ENCODE assay signal across 10 cellular contexts in genomic region chr9:121738969-121739368, GRCh38.
A peak's percentile ranks its signal among the peaks of the same experiment; 100 is the strongest.
DNase-seq lines count a peak whose midpoint lies in the region; ATAC-seq and TF ChIP-seq lines count a peak whose summit lies in the region.
"Had no signal": no experiment of that assay in that cellular context is flagged by ENCODE, and none has a peak within 500 bp of the region (broad histone marks: within the 10 kb centered on the region; RNA-seq: fewer than 3 reads in every experiment).

No MANE protein-coding gene starts in this region.

- no peaks in the 10 kb centered on the region for H3K36me3 Mint-ChIP-seq in activated T-cell treated with anti-CD3 and anti-CD28 coated beads, Interleukin-2, amount 50 U/mL, for 4 hours (ENCODE audit: insufficient read depth)
- H3K36me3 Mint-ChIP-seq: activated naive CD8-positive, alpha-beta T cell treated with anti-CD3 and anti-CD28 coated beads, Interleukin-2, amount 10 ng/mL, durations not matched to agents 7 days and 5 days had no signal

- H3K4me3 ChIP-seq in cardiac fibroblast (replicated peaks in 1 of 2; ENCODE audit: low read depth in 2 of 2, low read length in 2 of 2) (no peak overlapping the region), liver (ENCODE audit: low read depth in 1 of 3, low read length in 3 of 3) (no peak overlapping the region), thyroid gland (replicated peaks in 1 of 3) (no peak overlapping the region)

- ATAC-seq in stimulated activated naive CD8-positive, alpha-beta T cell treated with anti-CD3 and anti-CD28 coated beads, Interleukin-15, amount 100 ng/mL, for 72 hours = no peak
- ATAC-seq in activated T-cell treated with anti-CD3 and anti-CD28 coated beads, Interleukin-2, amount 50 U/mL, for 4 hours = no peak

- TF ChIP-seq POLR2A in thyroid gland (IDR thresholded peaks at IDR 0.05) = no peak

- no peak for TF ChIP-seq RAD21 in liver (IDR thresholded peaks at IDR 0.05)

- peaks cover 6% of the 10 kb centered on the region for H3K4me1 Mint-ChIP-seq in stimulated activated naive CD8-positive, alpha-beta T cell treated with anti-CD3 and anti-CD28 coated beads, Interleukin-15, amount 100 ng/mL, for 72 hours
- peaks cover 6% of the 10 kb centered on the region for H3K4me1 Mint-ChIP-seq in activated T-cell treated with anti-CD3 and anti-CD28 coated beads, Interleukin-2, amount 50 U/mL, for 4 hours (ENCODE audit: low read depth)

- 31% methylated on average over 1 of the region's 1 CpG for WGBS in liver
- WGBS in thyroid gland, 2 donors = 31 to 42% methylated on average over 1 of the region's 1 CpG

- H3K27me3 Mint-ChIP-seq in stimulated activated naive CD8-positive, alpha-beta T cell treated with anti-CD3 and anti-CD28 coated beads, Interleukin-15, amount 100 ng/mL, for 72 hours = peaks cover 40% of the 10 kb centered on the region
- H3K27me3 Mint-ChIP-seq in activated T-cell treated with anti-CD3 and anti-CD28 coated beads, Interleukin-2, amount 50 U/mL, for 4 hours (ENCODE audit: low read depth) = peaks cover 36% of the 10 kb centered on the region

- H3K9me3 Mint-ChIP-seq in stimulated activated naive CD8-positive, alpha-beta T cell treated with anti-CD3 and anti-CD28 coated beads, Interleukin-15, amount 100 ng/mL, for 72 hours = no peaks in the 10 kb centered on the region
- no peaks in the 10 kb centered on the region for H3K9me3 Mint-ChIP-seq in activated T-cell treated with anti-CD3 and anti-CD28 coated beads, Interleukin-2, amount 50 U/mL, for 4 hours
- H3K9me3 Mint-ChIP-seq: activated naive CD8-positive, alpha-beta T cell treated with anti-CD3 and anti-CD28 coated beads, Interleukin-2, amount 10 ng/mL, durations not matched to agents 7 days and 5 days had no signal

- H3K27ac ChIP-seq in liver (ENCODE audit: low read depth in 1 of 2, low read length in 2 of 2) = no peak overlapping the region
- H3K27ac ChIP-seq in thyroid gland = peak overlapping the region; percentile 28 to 91 (median 64)

- H3K9me3 ChIP-seq in liver (ENCODE audit: control insufficient read depth in 4 of 4, low read length in 3 of 4) (no peaks in the 10 kb centered on the region), thyroid gland (no peaks in the 10 kb centered on the region)

- H3K27me3 ChIP-seq in liver (ENCODE audit: control insufficient read depth in 4 of 4, insufficient read depth in 4 of 4, low read length in 3 of 4) (no peaks in the 10 kb centered on the region), thyroid gland (no peaks in the 10 kb centered on the region)

- no peak for TF ChIP-seq CTCF in cardiac fibroblast (IDR thresholded peaks at IDR 0.05; ENCODE audit: low read depth, low read length)
- TF ChIP-seq CTCF in liver (IDR thresholded peaks at IDR 0.05; ENCODE audit: low read depth, low read length, missing input control) = no peak
- TF ChIP-seq CTCF in thyroid gland (IDR thresholded peaks at IDR 0.05) = no peak

- H3K4me1 ChIP-seq in liver (ENCODE audit: control insufficient read depth in 4 of 4, insufficient read depth in 4 of 4, low read length in 3 of 4) (peaks cover 0 to 29% (median 16%) of the 10 kb centered on the region in 4 donors), thyroid gland (peaks cover 48 to 87% of the 10 kb centered on the region in 2 donors)

- H3K9ac ChIP-seq in liver (ENCODE audit: low read depth in 1 of 2, low read length in 2 of 2) = no peak overlapping the region

- no peak overlapping the region for H3K27ac Mint-ChIP-seq in stimulated activated naive CD8-positive, alpha-beta T cell treated with anti-CD3 and anti-CD28 coated beads, Interleukin-15, amount 100 ng/mL, for 72 hours
- H3K27ac Mint-ChIP-seq: activated naive CD8-positive, alpha-beta T cell treated with anti-CD3 and anti-CD28 coated beads, Interleukin-2, amount 10 ng/mL, durations not matched to agents 7 days and 5 days had no signal

- DNase-seq in DMS 273 (lab: John Stamatoyannopoulos, UW; ENCODE audit: unreplicated experiment) (peak; percentile 12), DMS 273 treated with DMSO at 0.1 percent for 48 hours (lab: John Stamatoyannopoulos, UW) (no peak), cardiac fibroblast (ENCODE audit: low read depth in 2 of 2) (peak; percentile 44 to 51), thyroid gland (peak; percentile 79 to 84), HuH-7 (ENCODE audit: low spot score) (no peak)
- no peak for DNase-seq in stimulated activated naive CD8-positive, alpha-beta T cell treated with anti-CD3 and anti-CD28 coated beads, Interleukin-15, amount 100 ng/mL, for 72 hours
- no peak for DNase-seq in activated T-cell treated with anti-CD3 and anti-CD28 coated beads, Interleukin-2, amount 50 U/mL, for 4 hours
- DNase-seq: 8988T; activated naive CD8-positive, alpha-beta T cell treated with anti-CD3 and anti-CD28 coated beads, Interleukin-2, amount 10 ng/mL, durations not matched to agents 7 days and 5 days had no signal

- intact Hi-C loops in thyroid gland (cut with DNase I) = no loop called here

- H3K36me3 ChIP-seq in liver (ENCODE audit: control insufficient read depth in 4 of 4, insufficient read depth in 3 of 4, low read depth in 1 of 4, low read length in 3 of 4) = no peaks in the 10 kb centered on the region
- no peaks in the 10 kb centered on the region for H3K36me3 ChIP-seq in thyroid gland

- H3K4me3 Mint-ChIP-seq in stimulated activated naive CD8-positive, alpha-beta T cell treated with anti-CD3 and anti-CD28 coated beads, Interleukin-15, amount 100 ng/mL, for 72 hours = no peak overlapping the region
- H3K4me3 Mint-ChIP-seq in activated T-cell treated with anti-CD3 and anti-CD28 coated beads, Interleukin-2, amount 50 U/mL, for 4 hours = no peak overlapping the region
- H3K4me3 Mint-ChIP-seq: activated naive CD8-positive, alpha-beta T cell treated with anti-CD3 and anti-CD28 coated beads, Interleukin-2, amount 10 ng/mL, durations not matched to agents 7 days and 5 days had no signal

TF ChIP-seq in liver, 16 proteins besides CTCF, POLR2A, EP300 and RAD21:
- TF ChIP-seq HNF4A (conservative IDR thresholded peaks at IDR 0.05) (peak; percentile 34 to 48), YY1 (IDR thresholded peaks at IDR 0.05) (no peak)

Comparison
In these comparisons a context has a peak if more than half of its experiments do, and no peak if none do; other contexts are left out.
1. DNase-seq: peak in DMS 273 (single experiment), cardiac fibroblast (2 of 2) and thyroid gland (2 of 2); none in DMS 273 treated with DMSO at 0.1 percent for 48 hours (single experiment), HuH-7 (single experiment), stimulated activated naive CD8-positive, alpha-beta T cell treated with anti-CD3 and anti-CD28 coated beads, Interleukin-15, amount 100 ng/mL, for 72 hours (0 of 2) and activated T-cell treated with anti-CD3 and anti-CD28 coated beads, Interleukin-2, amount 50 U/mL, for 4 hours (single experiment).
2. H3K27ac ChIP-seq: peak in thyroid gland (3 of 3); none in liver (0 of 2).